ENCODE assay signal across 9 cellular contexts in the genomic region with DNA sequence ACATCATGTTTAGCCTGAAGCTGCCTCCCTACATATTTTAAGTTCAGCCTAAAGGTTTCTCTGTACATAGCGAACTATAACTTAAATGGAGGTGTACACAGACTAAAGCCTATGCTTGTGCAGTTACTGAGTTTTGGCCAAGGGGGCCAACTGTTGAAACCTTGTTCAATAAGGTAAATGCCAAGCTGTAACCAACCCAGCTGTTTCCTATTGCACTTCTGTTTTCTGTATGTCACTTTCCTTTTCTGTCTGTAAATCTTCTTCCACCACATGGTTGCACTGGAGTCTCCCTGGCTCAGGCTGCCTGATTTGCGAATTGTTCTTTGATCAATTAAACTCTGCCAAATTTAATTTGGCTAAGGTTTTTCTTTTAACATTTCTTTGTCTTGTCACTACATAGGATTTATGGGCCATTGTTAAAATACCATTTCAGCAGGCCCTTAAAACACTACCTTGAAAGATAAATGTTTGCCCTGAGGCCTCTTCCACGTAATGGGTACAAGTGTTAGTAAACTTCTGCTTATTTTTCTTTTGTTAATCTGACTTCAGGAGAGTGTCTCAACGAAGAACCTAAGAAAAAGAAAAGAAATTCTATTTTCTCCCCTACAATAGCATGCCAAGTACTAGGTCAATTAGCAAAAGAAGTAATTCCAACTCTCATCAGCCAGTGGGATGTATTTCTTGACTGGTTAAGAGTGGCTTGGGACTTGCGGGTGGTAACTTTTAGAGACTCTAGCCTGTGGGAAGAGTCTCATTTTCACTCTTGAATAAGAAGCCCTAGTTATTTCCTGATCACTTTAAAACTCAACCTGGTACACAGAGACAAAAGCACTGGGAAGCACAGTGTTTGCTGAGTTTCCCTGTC. TPM values are rescaled to one million over a fixed set of nuclear protein-coding genes. Genes with fewer than 3 reads are reported as not detected.
DNase-seq lines count a peak whose midpoint lies in the region; ATAC-seq, FAIRE-seq and TF ChIP-seq lines count a peak whose summit lies in the region.
"Had no signal": no experiment of that assay in that cellular context is flagged by ENCODE, and none has a peak within 500 bp of the region (broad histone marks: within the 10 kb centered on the region; RNA-seq: fewer than 3 reads in every experiment).

No MANE protein-coding gene starts in this region.

- no peak overlapping the region; the same call in 1 of the 2 replicates for H3K27ac ChIP-seq in GM12878 (ENCODE audit: control insufficient read depth, insufficient read depth)

- POLR2A ChIA-PET in GM12878 (lab: Charles Lee) = interaction anchor here (1.2 kb wide), 1 partner anchor 15 kb away, joined by 6 read pairs; no protein-coding TSS in a partner anchor

- H3K4me3 ChIP-seq in GM12878 (no peak overlapping the region), H7 (ENCODE audit: insufficient read depth, low read depth, low read length) (no peak overlapping the region)

- H3K36me3 ChIP-seq in GM12878 (ENCODE audit: control insufficient read depth in 2 of 2, insufficient read depth in 2 of 2, low read length in 1 of 2) (no peaks in the 10 kb centered on the region), H7 (replicated peaks; ENCODE audit: control insufficient read depth, insufficient read depth, low read length) (no peaks in the 10 kb centered on the region)

- no peaks in the 10 kb centered on the region for H3K27me3 ChIP-seq in GM12878 (replicated peaks in 1 of 2; ENCODE audit: control insufficient read depth in 2 of 2, insufficient read depth in 2 of 2, low read length in 1 of 2)
- peaks cover 1% of the 10 kb centered on the region; the same call in 1 of the 2 replicates for H3K27me3 ChIP-seq in H7 (ENCODE audit: control insufficient read depth, insufficient read depth, low read length)

- H3K9me3 ChIP-seq in GM12878 (replicated peaks; ENCODE audit: control insufficient read depth, insufficient read depth, low read length) = no peaks in the 10 kb centered on the region

- TF ChIP-seq POLR2A in GM12878 (IDR thresholded peaks at IDR 0.05; ENCODE audit: low read depth, low read length) = no peak

- WGBS in GM12878 (ENCODE audit: insufficient coverage, insufficient replicate concordance, low lambda C conversion rate, missing lambda C conversion rate) = 46% methylated on average over 5 of the region's 5 CpGs

- no peak for TF ChIP-seq RAD21 in GM12878 (IDR thresholded peaks at IDR 0.05; ENCODE audit: insufficient read depth, low read depth, low read length)

- TF ChIP-seq EP300 in GM12878 (IDR thresholded peaks at IDR 0.05; ENCODE audit: borderline replicate concordance in 1 of 2, control insufficient read depth in 1 of 2, low read depth in 2 of 2, low read length in 2 of 2) = no peak

- TF ChIP-seq CTCF in GM12878 (IDR thresholded peaks at IDR 0.05 in 2 of 3, conservative IDR thresholded peaks at IDR 0.05 in 1 of 3; ENCODE audit: control insufficient read depth in 2 of 3, extremely low read depth in 1 of 3, insufficient read depth in 1 of 3, low read depth in 3 of 3, low read length in 3 of 3) = no peak

- peak; percentile 44 for DNase-seq in GM12878 (ENCODE audit: low read depth, low spot score)
- no peak for DNase-seq in occipital lobe (lab: John Stamatoyannopoulos, UW)
- DNase-seq in iPS-NIHi7 (ENCODE audit: extremely low spot score) = no peak
- no peak for DNase-seq in H7
- DNase-seq in AG08396 (ENCODE audit: low spot score) = no peak

- intact Hi-C loops in GM12878 (cut with micrococcal nuclease; ENCODE audit: unreplicated experiment) = no loop called here

- H2AFZ ChIP-seq in GM12878 (ENCODE audit: control insufficient read depth, low read depth, low read length) = peak overlapping the region; percentile 50

- peaks cover 5% of the 10 kb centered on the region for H3K4me1 ChIP-seq in GM12878 (ENCODE audit: control insufficient read depth, insufficient read depth, low read length)

- H3K79me2 ChIP-seq in GM12878 (ENCODE audit: control insufficient read depth, insufficient read depth, low read length) = no peaks in the 10 kb centered on the region

- CTCF ChIA-PET in GM12878 (lab: Yijun Ruan, JAX) = interaction anchor here (0.9 kb wide), 2 partner anchors 16 to 25 kb away, joined by 4 read pairs; no protein-coding TSS in a partner anchor

- RAD21 ChIA-PET in GM12878 (lab: Charles Lee; ENCODE audit: unreplicated experiment) = interaction anchor here (1.1 kb wide), 1 partner anchor 18 kb away, joined by 4 read pairs; no protein-coding TSS in a partner anchor

- no peak overlapping the region for H3K4me2 ChIP-seq in GM12878 (ENCODE audit: control insufficient read depth, insufficient read depth)

- peak; percentile 92 for ATAC-seq in GM18511 (IDR thresholded peaks at IDR 0.05; ENCODE audit: unreplicated experiment)
- ATAC-seq in GM21529 (IDR thresholded peaks at IDR 0.05; ENCODE audit: unreplicated experiment) = peak; percentile 91
- peak; percentile 89 for ATAC-seq in HG03439 (IDR thresholded peaks at IDR 0.05; ENCODE audit: unreplicated experiment)
- peak; percentile 88 for ATAC-seq in GM12878

- H3K9ac ChIP-seq in GM12878 (ENCODE audit: control insufficient read depth, insufficient read depth, low read length) = no peak overlapping the region

- peak; percentile 23 for FAIRE-seq in GM12878 (lab: Jason Lieb, UNC)

- H4K20me1 ChIP-seq in GM12878 (ENCODE audit: control insufficient read depth, insufficient read depth) = no peaks in the 10 kb centered on the region

- in situ Hi-C loops in GM12878 (cut with MboI) = no loop called here

- SMC1A ChIA-PET in GM12878 (lab: Charles Lee; ENCODE audit: uncharacterized antibody, unreplicated experiment) = interaction anchor here (0.9 to 3.1 kb wide), 2 partner anchors 18 to 41 kb away, joined by 3 to 17 read pairs; no protein-coding TSS in a partner anchor

- BruUV-seq in GM12878 (replicated peaks; lab: Mats Ljungman, UMichigan) = no TSS peak

TF ChIP-seq in GM12878, 131 proteins besides CTCF, POLR2A, EP300 and RAD21 (continues in another document):
- TF ChIP-seq RB1 (IDR thresholded peaks at IDR 0.05; ENCODE audit: borderline replicate concordance) (no peak), ETV6 (conservative IDR thresholded peaks at IDR 0.05 in 1 of 2, IDR thresholded peaks at IDR 0.05 in 1 of 2; ENCODE audit: borderline replicate concordance in 1 of 2, low read depth in 1 of 2) (peak in 1 of 2 experiments; percentile 63; a peak in 1 of 4 replicates), E2F8 (IDR thresholded peaks at IDR 0.05; ENCODE audit: low read depth, partially characterized antibody) (no peak), TCF3 (IDR thresholded peaks at IDR 0.05; ENCODE audit: borderline replicate concordance, insufficient read depth, low read depth, low read length) (0 out of 2 replicates have a peak, but pooled peaks have one; percentile 57), JUNB (IDR thresholded peaks at IDR 0.05) (peak; percentile 39; the same call in 1 of the 2 replicates)

RNA-seq across cellular contexts. Expression of gene PRSS12, which starts 45.7 kb away (rescaled TPM):
- total RNA-seq in GM12878 (2013; cell fraction: nucleolus; rRNA removed) = 0.47 TPM in 1 of 2 replicates, not detected in the other
- 0.05 and 0.11 TPM in 2 replicates for total RNA-seq in GM12878 (2014; rRNA removed)
- total RNA-seq in GM12878 (2014; rRNA removed; fragmentation: Illumina TruSeq; extraction: Trizol) = 0.04 TPM in 1 of 2 replicates, not detected in the other
- 0.48 TPM in 1 of 2 replicates, not detected in the other for total RNA-seq in GM12878 (2021)
- polyA plus RNA-seq in GM12878 (2011; ENCODE audit: low read depth) = 0.05 TPM
- 0.22 and 0.34 TPM in 2 replicates for polyA plus RNA-seq in GM12878 (2011; rRNA removed)
- 0.08 and 0.19 TPM in 2 replicates for polyA plus RNA-seq in GM12878 (2011; cell fraction: cytosol; rRNA removed)
- polyA plus RNA-seq in GM12878 (2011; cell fraction: nucleus; rRNA removed) = 0.51 and 0.78 TPM in 2 replicates
- 0.03 and 0.08 TPM in 2 replicates for polyA plus RNA-seq in GM12878 (2012)
- polyA plus RNA-seq in GM12878 (2014; fragmentation: Illumina TruSeq; extraction: Trizol) = 0.11 TPM in 1 of 2 replicates, not detected in the other
- under 1 TPM; 0.04 to 0.14 TPM for polyA plus RNA-seq in GM12878 (2014; fragmentation: Nextera tagmentation; extraction: Ambion mirVana)
- 0.10 TPM in 1 of 2 replicates, not detected in the other for polyA plus RNA-seq in GM12878 (2014; rRNA removed)
- polyA plus RNA-seq in GM12878 (2016; fragmentation: Nextera tagmentation; extraction: Ambion mirVana) = under 1 TPM; 0.07 to 0.16 TPM
- 0.21 and 0.22 TPM in 2 replicates for polyA minus RNA-seq in GM12878 (2011; rRNA and poly(A)+ RNA removed)
- polyA minus RNA-seq in GM12878 (2011; cell fraction: cytosol; rRNA and poly(A)+ RNA removed) = not detected in 2 replicates
- polyA minus RNA-seq in GM12878 (2011; cell fraction: nucleus; rRNA and poly(A)+ RNA removed) = 0.24 and 1.8 TPM in 2 replicates
- 54.9 TPM for total RNA-seq in occipital lobe
- total RNA-seq in H7 (2014; rRNA removed; shearing (Covaris generic)) = 10.3 and 14.9 TPM in 2 replicates
- total RNA-seq: activated T-helper 2 cell treated with anti-CD3 and anti-CD28 coated beads, Interferon-gamma antibody, Interleukin-2, Interleukin-4, amounts not matched to agents 10 μg/mL and 5 μg/mL and 100 μg/mL, durations not matched to agents 14 hours and 24 hours and 36 hours had no signal
